ENCODE assay signal across 14 cellular contexts in genomic region chr3:13546667-13547171, GRCh38. TPM values are rescaled to one million over a fixed set of nuclear protein-coding genes. Genes with fewer than 3 reads are reported as not detected.
DNase-seq lines count a peak whose midpoint lies in the region; ATAC-seq, FAIRE-seq and TF ChIP-seq lines count a peak whose summit lies in the region.
"Had no signal": no experiment of that assay in that cellular context is flagged by ENCODE, and none has a peak within 500 bp of the region (broad histone marks: within the 10 kb centered on the region; RNA-seq: fewer than 3 reads in every experiment).

No MANE protein-coding gene starts in this region.

- CTCF ChIA-PET in Calu3 (lab: Charles Lee): no interaction called here

- no TSS peak for BruUV-seq in Calu3 (replicated peaks; lab: Mats Ljungman, UMichigan)

- ATAC-seq in Right ventricle myocardium inferior (peak; percentile 47), upper lobe of right lung (no peak)
- ATAC-seq: activated CD4-positive, alpha-beta T cell treated with anti-CD3 and anti-CD28 coated beads for 36 hours had no signal

- H3K27me3 Mint-ChIP-seq in brain (peaks cover 27% of the 10 kb centered on the region), Calu3 (ENCODE audit: unreplicated experiment) (peaks cover 12% of the 10 kb centered on the region)

- intact Hi-C loops in Right ventricle myocardium inferior (cut with DNase I): loop anchor here (5.0 kb wide), 1 partner anchor 44 kb away; no protein-coding TSS in a partner anchor
- intact Hi-C loops in cardiac septum (cut with DNase I): no loop called here
- intact Hi-C loops in kidney (cut with DNase I): no loop called here
- intact Hi-C loops in upper lobe of right lung (cut with DNase I): no loop called here
- intact Hi-C loops in Calu3 (cut with micrococcal nuclease; ENCODE audit: unreplicated experiment): no loop called here

- H3K27ac ChIP-seq in kidney (ENCODE audit: low read depth in 2 of 2, low read length in 2 of 2) (no peak overlapping the region), upper lobe of right lung (peak overlapping the region; percentile 17), small intestine (ENCODE audit: low read depth in 1 of 2, low read length in 1 of 2) (no peak overlapping the region)
- H3K27ac ChIP-seq: colonic mucosa had no signal

- H3K27me3 ChIP-seq in upper lobe of right lung: peaks cover 8% of the 10 kb centered on the region
- H3K27me3 ChIP-seq in small intestine (ENCODE audit: control insufficient read depth in 2 of 2, insufficient read depth in 2 of 2, low read length in 2 of 2): peaks cover 0 to 12% of the 10 kb centered on the region in 2 donors

- H3K9me3 Mint-ChIP-seq in brain (peaks cover 0 to 3% (median 0%) of the 10 kb centered on the region in 5 experiments), Calu3 (ENCODE audit: low read depth, unreplicated experiment) (no peaks in the 10 kb centered on the region)

- WGBS in small intestine, 3 donors: 59 to 70% (median 65%) methylated on average over 9 of the region's 9 CpGs

- H3K27ac Mint-ChIP-seq in brain (peak overlapping the region in 3 of 5 experiments; percentile 45 to 63 (median 46)), Calu3 (ENCODE audit: unreplicated experiment) (no peak overlapping the region)
- H3K27ac Mint-ChIP-seq: activated CD4-positive, alpha-beta T cell treated with anti-CD3 and anti-CD28 coated beads for 36 hours had no signal

- DNase-seq in Right ventricle myocardium inferior (ENCODE audit: missing footprints) (peak; percentile 83), cardiac septum (ENCODE audit: low spot score) (no peak), kidney (peak; percentile 73), upper lobe of right lung (no peak), HT-29 (ENCODE audit: low spot score) (no peak), small intestine (no peak), Calu3 (no peak)
- DNase-seq: activated CD4-positive, alpha-beta T cell treated with anti-CD3 and anti-CD28 coated beads for 36 hours; activated gamma-delta T cell treated with Interleukin-2 at 50 U/mL for 16 hours; colonic mucosa; stimulated activated CD4-positive, alpha-beta T cell treated with anti-CD3 and anti-CD28 coated beads, Interleukin-12 subunit alpha, Interleukin-12 subunit beta, amount 100 ng/mL, for 4 hours had no signal

- TF ChIP-seq CTCF in brain (conservative IDR thresholded peaks at IDR 0.05) (no peak), kidney (IDR thresholded peaks at IDR 0.05; ENCODE audit: borderline replicate concordance, extremely low read depth, insufficient read depth) (no peak), upper lobe of right lung (IDR thresholded peaks at IDR 0.05) (no peak), Calu3 (IDR thresholded peaks at IDR 0.05; ENCODE audit: unreplicated experiment) (no peak)

- no peaks in the 10 kb centered on the region for H3K36me3 ChIP-seq in kidney (ENCODE audit: control insufficient read depth in 1 of 2, insufficient read depth in 2 of 2, low read length in 2 of 2)
- H3K36me3 ChIP-seq in upper lobe of right lung: no peaks in the 10 kb centered on the region
- no peaks in the 10 kb centered on the region for H3K36me3 ChIP-seq in small intestine (ENCODE audit: control insufficient read depth in 2 of 2, insufficient read depth in 2 of 2, low read length in 2 of 2)
- H3K36me3 ChIP-seq: colonic mucosa had no signal

- no peak overlapping the region for H3K4me3 ChIP-seq in kidney (ENCODE audit: low read length in 2 of 2)
- no peak overlapping the region for H3K4me3 ChIP-seq in upper lobe of right lung
- H3K4me3 ChIP-seq in small intestine (ENCODE audit: low read depth in 1 of 2, low read length in 2 of 2): no peak overlapping the region
- H3K4me3 ChIP-seq: colonic mucosa had no signal

- H3K9me3 ChIP-seq in kidney (ENCODE audit: control insufficient read depth in 1 of 2, low read length in 2 of 2): peaks cover 0 to 2% of the 10 kb centered on the region in 2 donors
- H3K9me3 ChIP-seq in upper lobe of right lung: no peaks in the 10 kb centered on the region
- no peaks in the 10 kb centered on the region for H3K9me3 ChIP-seq in small intestine (ENCODE audit: control insufficient read depth, low read depth)
- H3K9me3 ChIP-seq: colonic mucosa had no signal

- H3K4me1 ChIP-seq in kidney (ENCODE audit: control insufficient read depth in 1 of 2, insufficient read depth in 1 of 2, low read depth in 1 of 2, low read length in 2 of 2): no peaks in the 10 kb centered on the region
- peaks cover 11% of the 10 kb centered on the region for H3K4me1 ChIP-seq in upper lobe of right lung
- no peaks in the 10 kb centered on the region for H3K4me1 ChIP-seq in small intestine (ENCODE audit: control insufficient read depth in 2 of 2, insufficient read depth in 1 of 2, low read depth in 1 of 2, low read length in 1 of 2)
- H3K4me1 ChIP-seq: colonic mucosa had no signal

- H3K4me1 Mint-ChIP-seq in brain (peaks cover 32% of the 10 kb centered on the region), Calu3 (ENCODE audit: low read depth, unreplicated experiment) (no peaks in the 10 kb centered on the region)

- H3K4me3 Mint-ChIP-seq in brain (peak overlapping the region in 1 of 5 experiments; percentile 67), Calu3 (ENCODE audit: low read depth, unreplicated experiment) (no peak overlapping the region)
- H3K4me3 Mint-ChIP-seq: activated CD4-positive, alpha-beta T cell treated with anti-CD3 and anti-CD28 coated beads for 36 hours had no signal

- no peak overlapping the region for H3K9ac ChIP-seq in kidney (ENCODE audit: low read length in 2 of 2)

- no peaks in the 10 kb centered on the region for H3K36me3 Mint-ChIP-seq in brain
- no peaks in the 10 kb centered on the region for H3K36me3 Mint-ChIP-seq in Calu3 (ENCODE audit: insufficient read depth, unreplicated experiment)

- FAIRE-seq in kidney (lab: Jason Lieb, UNC): no peak
- no peak for FAIRE-seq in small intestine (lab: Jason Lieb, UNC)
- FAIRE-seq: A204.1, H1 had no signal

RNA-seq across cellular contexts. Expression of gene FBLN2, which starts 2.2 kb away (rescaled TPM):
- 81.1 TPM for total RNA-seq in Right ventricle myocardium inferior
- 64.6 TPM for total RNA-seq in cardiac septum
- 3.6 TPM for polyA plus RNA-seq in brain (ENCODE audit: insufficient read depth, low read depth, low replicate concordance)
- total RNA-seq in kidney: 43.4 TPM
- polyA plus RNA-seq in kidney (ENCODE audit: insufficient read depth, low read depth, low replicate concordance): 3.2 TPM
- 32.9 TPM for total RNA-seq in upper lobe of right lung
- 0.33 and 0.55 TPM in 2 replicates for total RNA-seq in HT-29 (2014; rRNA removed; shearing (Covaris generic))
- 10 to 100 TPM in 1 of 3 donors, 1 to 10 TPM in 1, under 1 TPM in 1; 0.45 to 30.8 (median 1.9) TPM for polyA plus RNA-seq in small intestine
- not detected in 2 replicates for total RNA-seq in Calu3 (2022)

Comparison
In these comparisons a context has a peak if more than half of its experiments do, and no peak if none do; other contexts are left out.
1. DNase-seq: peak in Right ventricle myocardium inferior (single experiment) and kidney (single experiment); none in cardiac septum (single experiment), upper lobe of right lung (single experiment), HT-29 (single experiment), small intestine (single experiment) and Calu3 (single experiment).
2. RNA of gene FBLN2, which starts 2.2 kb away (total RNA-seq): 81.1 TPM in Right ventricle myocardium inferior (single experiment), 64.6 TPM in cardiac septum (single experiment), 43.4 TPM in kidney (single experiment) and 32.9 TPM in upper lobe of right lung (single experiment); 0.33 to 0.55 TPM in HT-29 and not detected in Calu3; every median in the first group is over 10 times any median in the second.